In the genomic region with DNA sequence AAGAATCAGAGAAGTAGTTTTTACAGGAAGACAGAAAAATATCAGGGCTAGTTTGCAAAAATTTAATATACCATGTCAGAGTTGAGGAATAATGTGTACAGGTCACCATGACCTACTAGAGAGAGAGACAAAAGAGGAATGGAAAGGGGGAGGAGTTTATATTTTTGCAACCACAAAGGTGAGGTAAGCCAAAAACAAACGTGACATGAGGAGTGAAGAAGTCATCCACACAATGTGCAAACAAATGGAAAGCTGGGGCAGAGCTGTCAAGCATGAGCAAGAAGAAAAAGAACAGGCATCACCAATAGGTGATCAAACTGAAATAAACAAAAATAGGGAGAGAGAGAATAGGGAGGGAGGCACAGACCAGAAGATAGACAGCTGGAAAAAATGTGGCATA, we compare ENCODE assay signal across 13 cellular contexts. TPM values are rescaled to one million over a fixed set of nuclear protein-coding genes. Genes with fewer than 3 reads are reported as not detected.
A peak's percentile ranks its signal among the peaks of the same experiment; 100 is the strongest.
DNase-seq lines count a peak whose midpoint lies in the region; ATAC-seq, FAIRE-seq and TF ChIP-seq lines count a peak whose summit lies in the region.
"Had no signal": no experiment of that assay in that cellular context is flagged by ENCODE, and none has a peak within 500 bp of the region (broad histone marks: within the 10 kb centered on the region; RNA-seq: fewer than 3 reads in every experiment).

No MANE protein-coding gene starts in this region.

- H3K4me3 Mint-ChIP-seq in activated naive CD4-positive, alpha-beta T cell treated with anti-CD3 and anti-CD28 coated beads for 36 hours, result no peak overlapping the region

- no peaks in the 10 kb centered on the region for H3K9me3 Mint-ChIP-seq in activated naive CD4-positive, alpha-beta T cell treated with anti-CD3 and anti-CD28 coated beads for 36 hours
- H3K9me3 Mint-ChIP-seq in activated naive CD4-positive, alpha-beta T cell treated with anti-CD3 and anti-CD28 coated beads, Interleukin-2, amount 50 U/mL, for 72 hours, result peaks cover 3 to 8% of the 10 kb centered on the region in 2 donors

- H3K36me3 ChIP-seq in bronchial epithelial cell (ENCODE audit: control insufficient read depth, insufficient read depth, low read length), result no peaks in the 10 kb centered on the region
- H3K36me3 ChIP-seq in small intestine (ENCODE audit: control insufficient read depth in 2 of 2, insufficient read depth in 2 of 2, low read length in 2 of 2), result no peaks in the 10 kb centered on the region

- no peak for ATAC-seq in activated naive CD4-positive, alpha-beta T cell treated with anti-CD3 and anti-CD28 coated beads, Interleukin-2, amount 50 U/mL, for 72 hours
- no peak for ATAC-seq in HG02840 (IDR thresholded peaks at IDR 0.05; ENCODE audit: low FRiP score, unreplicated experiment)

- H3K4me1 Mint-ChIP-seq in activated naive CD4-positive, alpha-beta T cell treated with anti-CD3 and anti-CD28 coated beads for 36 hours (ENCODE audit: low read depth), result peaks cover 49% of the 10 kb centered on the region

- TF ChIP-seq CTCF in bronchial epithelial cell (IDR thresholded peaks at IDR 0.05; ENCODE audit: insufficient read depth, low read length, severe bottlenecking), result no peak

- WGBS in small intestine, 3 donors, result 23 to 28% (median 25%) methylated on average over 1 of the region's 1 CpG

- peaks cover 0 to 8% of the 10 kb centered on the region in 2 donors for H3K4me1 ChIP-seq in small intestine (ENCODE audit: control insufficient read depth in 2 of 2, insufficient read depth in 1 of 2, low read depth in 1 of 2, low read length in 1 of 2)

- no peaks in the 10 kb centered on the region for H3K27me3 Mint-ChIP-seq in activated naive CD4-positive, alpha-beta T cell treated with anti-CD3 and anti-CD28 coated beads for 36 hours (ENCODE audit: low read depth)

- H3K4me3 ChIP-seq in bronchial epithelial cell (ENCODE audit: low read depth, low read length), result no peak overlapping the region
- no peak overlapping the region for H3K4me3 ChIP-seq in small intestine (ENCODE audit: low read depth in 1 of 2, low read length in 2 of 2)

- no peak for DNase-seq in activated naive CD4-positive, alpha-beta T cell treated with anti-CD3 and anti-CD28 coated beads for 36 hours
- DNase-seq in activated naive CD4-positive, alpha-beta T cell treated with anti-CD3 and anti-CD28 coated beads, Interleukin-2, amount 50 U/mL, for 72 hours (ENCODE audit: low spot score in 2 of 2), result no peak
- DNase-seq in NCI-H2196 (lab: John Stamatoyannopoulos, UW; ENCODE audit: unreplicated experiment) (peak; percentile 35), bronchial epithelial cell (ENCODE audit: low read depth) (peak; percentile 65), small intestine (peak; percentile 3), SIG-M5 treated with dmso at 0.1 percent for 504 hours (lab: John Stamatoyannopoulos, UW; ENCODE audit: unreplicated experiment) (no peak), NCI-H1930 (lab: John Stamatoyannopoulos, UW) (no peak)
- DNase-seq: activated CD4-positive, alpha-beta T cell treated with anti-CD3 and anti-CD28 coated beads for 48 hours; aorta; NCI-H1105; stimulated activated CD4-positive, alpha-beta T cell treated with anti-CD3 and anti-CD28 coated beads, Interleukin-12 subunit alpha, Interleukin-12 subunit beta, amount 100 ng/mL, for 4 hours had no signal

- no peak overlapping the region for H3K27ac ChIP-seq in small intestine (ENCODE audit: low read depth in 1 of 2, low read length in 1 of 2)
- H3K27ac ChIP-seq: epithelial cell of prostate had no signal

- H3K9me3 ChIP-seq in small intestine (ENCODE audit: control insufficient read depth, low read depth), result no peaks in the 10 kb centered on the region

- CTCF ChIA-PET in activated naive CD4-positive, alpha-beta T cell treated with anti-CD3 and anti-CD28 coated beads for 36 hours (lab: Charles Lee), result no interaction called here

- H3K36me3 Mint-ChIP-seq in activated naive CD4-positive, alpha-beta T cell treated with anti-CD3 and anti-CD28 coated beads for 36 hours (ENCODE audit: low read depth), result peaks cover 14% of the 10 kb centered on the region
- H3K36me3 Mint-ChIP-seq in activated naive CD4-positive, alpha-beta T cell treated with anti-CD3 and anti-CD28 coated beads, Interleukin-2, amount 50 U/mL, for 72 hours, result peaks cover 20 to 28% of the 10 kb centered on the region in 2 donors

- FAIRE-seq in bronchial epithelial cell (lab: Jason Lieb, UNC) (no peak), small intestine (lab: Jason Lieb, UNC) (no peak)

- peak overlapping the region; percentile 39 for H3K27ac Mint-ChIP-seq in activated naive CD4-positive, alpha-beta T cell treated with anti-CD3 and anti-CD28 coated beads for 36 hours
- H3K27ac Mint-ChIP-seq in activated naive CD4-positive, alpha-beta T cell treated with anti-CD3 and anti-CD28 coated beads, Interleukin-2, amount 50 U/mL, for 72 hours, result peak overlapping the region in 1 of 2 donors; percentile 43

- no peaks in the 10 kb centered on the region for H3K27me3 ChIP-seq in bronchial epithelial cell (ENCODE audit: control insufficient read depth, insufficient read depth, low read length)
- no peaks in the 10 kb centered on the region for H3K27me3 ChIP-seq in small intestine (ENCODE audit: control insufficient read depth in 2 of 2, insufficient read depth in 2 of 2, low read length in 2 of 2)

- intact Hi-C loops in activated naive CD4-positive, alpha-beta T cell treated with anti-CD3 and anti-CD28 coated beads for 36 hours (cut with micrococcal nuclease), result loop anchor here (5.0 kb wide), 1 partner anchor 233 kb away; no protein-coding TSS in a partner anchor

RNA-seq across cellular contexts. Expression of a gene that starts 15.6 kb away (rescaled TPM):
- total RNA-seq in activated naive CD4-positive, alpha-beta T cell treated with anti-CD3 and anti-CD28 coated beads for 36 hours, result 10 to 100 TPM; 15.9 to 17.4 TPM
- 10 to 100 TPM; 22.5 to 27.3 TPM for total RNA-seq in activated naive CD4-positive, alpha-beta T cell treated with anti-CD3 and anti-CD28 coated beads, Interleukin-2, amount 50 U/mL, for 72 hours
- 23.8 and 28.4 TPM in 2 replicates for total RNA-seq in bronchial epithelial cell
- polyA plus RNA-seq in small intestine, result 10 to 100 TPM; 23.0 to 26.4 (median 25.4) TPM

RNA-seq across cellular contexts. Expression of a gene that starts 15.7 kb away (rescaled TPM):
- total RNA-seq in activated naive CD4-positive, alpha-beta T cell treated with anti-CD3 and anti-CD28 coated beads for 36 hours, result 10 to 100 TPM; 33.8 to 36.1 TPM
- total RNA-seq in activated naive CD4-positive, alpha-beta T cell treated with anti-CD3 and anti-CD28 coated beads, Interleukin-2, amount 50 U/mL, for 72 hours, result 10 to 100 TPM; 41.6 to 42.5 TPM
- 11.0 and 11.1 TPM in 2 replicates for total RNA-seq in bronchial epithelial cell
- polyA plus RNA-seq in small intestine, result 10 to 100 TPM in 2 of 3 donors, 1 to 10 TPM in 1; 9.5 to 22.8 (median 12.9) TPM

Comparison
In these comparisons a context has a peak if more than half of its experiments do, and no peak if none do; other contexts are left out.
1. DNase-seq: peak in NCI-H2196 (single experiment), bronchial epithelial cell (single experiment) and small intestine (single experiment); none in activated naive CD4-positive, alpha-beta T cell treated with anti-CD3 and anti-CD28 coated beads for 36 hours (single experiment), activated naive CD4-positive, alpha-beta T cell treated with anti-CD3 and anti-CD28 coated beads, Interleukin-2, amount 50 U/mL, for 72 hours (0 of 2), SIG-M5 treated with dmso at 0.1 percent for 504 hours (single experiment) and NCI-H1930 (0 of 2).